In genomic region chr20:64080813-64081619, GRCh38 we compare ENCODE assay signal across 11 cellular contexts. TPM values are rescaled to one million over a fixed set of nuclear protein-coding genes. Genes with fewer than 3 reads are reported as not detected.
DNase-seq lines count a peak whose midpoint lies in the region; ATAC-seq and TF ChIP-seq lines count a peak whose summit lies in the region.
"Had no signal": no experiment of that assay in that cellular context is flagged by ENCODE, and none has a peak within 500 bp of the region (broad histone marks: within the 10 kb centered on the region; RNA-seq: fewer than 3 reads in every experiment).

No MANE protein-coding gene starts in this region.

- in situ Hi-C loops in G401 (cut with HindIII; ENCODE audit: low sequenced_read_pairs) = no loop called here

- WGBS in mesodermal cell (ENCODE audit: insufficient coverage in 2 of 2), 2 experiments = 86 to 92% methylated on average over 10 to 14 of the region's 17 CpGs

- H3K4me1 Mint-ChIP-seq in activated T-helper 17 cell treated with anti-CD3 and anti-CD28 coated beads, Interleukin-2, amount 50 U/mL, for 72 hours = no peaks in the 10 kb centered on the region

- H3K9me3 ChIP-seq in mesodermal cell (ENCODE audit: control insufficient read depth, low read length) = no peaks in the 10 kb centered on the region

- H3K4me1 ChIP-seq in mesodermal cell (ENCODE audit: control insufficient read depth, insufficient read depth, low read length, poor library complexity, severe bottlenecking) = peaks cover 11% of the 10 kb centered on the region

- no peak overlapping the region for H3K27ac Mint-ChIP-seq in activated T-helper 17 cell treated with anti-CD3 and anti-CD28 coated beads, Interleukin-2, amount 50 U/mL, for 72 hours

- no peak for TF ChIP-seq CTCF in 22Rv1 (IDR thresholded peaks at IDR 0.05)

- H3K4me3 ChIP-seq in mesodermal cell (ENCODE audit: extremely low read depth, insufficient read depth, low read length, poor library complexity, severe bottlenecking) = peak overlapping the region; percentile 47

- no peaks in the 10 kb centered on the region for H3K36me3 ChIP-seq in mesodermal cell (ENCODE audit: control insufficient read depth, insufficient read depth, low read length)

- H3K27ac ChIP-seq in 22Rv1 (peak overlapping the region; percentile 37; the same call in 1 of the 2 replicates), mesodermal cell (ENCODE audit: low read depth, low read length, severe bottlenecking) (no peak overlapping the region)

- H3K27me3 Mint-ChIP-seq in activated T-helper 17 cell treated with anti-CD3 and anti-CD28 coated beads, Interleukin-2, amount 50 U/mL, for 72 hours = peaks cover 3% of the 10 kb centered on the region

- DNase-seq in G401 (ENCODE audit: low spot score) (peak; percentile 38), NCI-H2171 (lab: John Stamatoyannopoulos, UW) (no peak), inferior parietal cortex (ENCODE audit: extremely low spot score) (no peak), AML-193 (lab: John Stamatoyannopoulos, UW) (no peak)
- DNase-seq: stimulated activated CD4-positive, alpha-beta T cell treated with anti-CD3 and anti-CD28 coated beads, Interleukin-12 subunit alpha, Interleukin-12 subunit beta, amount 100 ng/mL, for 4 hours had no signal

- no peak for ATAC-seq in activated T-helper 17 cell treated with anti-CD3 and anti-CD28 coated beads, Interleukin-2, amount 50 U/mL, for 72 hours (replicated peaks)
- no peak for ATAC-seq in GM21367 (IDR thresholded peaks at IDR 0.05; ENCODE audit: unreplicated experiment)

- no peaks in the 10 kb centered on the region for H3K9me3 Mint-ChIP-seq in activated T-helper 17 cell treated with anti-CD3 and anti-CD28 coated beads, Interleukin-2, amount 50 U/mL, for 72 hours

- peak overlapping the region; percentile 71 for H3K4me3 Mint-ChIP-seq in activated T-helper 17 cell treated with anti-CD3 and anti-CD28 coated beads, Interleukin-2, amount 50 U/mL, for 72 hours

- peaks cover 7% of the 10 kb centered on the region for H3K36me3 Mint-ChIP-seq in activated T-helper 17 cell treated with anti-CD3 and anti-CD28 coated beads, Interleukin-2, amount 50 U/mL, for 72 hours (ENCODE audit: low read depth)

RNA-seq across cellular contexts. Expression of gene OPRL1, which starts 1.1 kb away (rescaled TPM):
- 4.2 and 5.0 TPM in 2 replicates for total RNA-seq in G401 (2014; rRNA removed; shearing (Covaris generic))
- total RNA-seq in activated T-helper 17 cell treated with anti-CD3 and anti-CD28 coated beads, Interleukin-2, amount 50 U/mL, for 72 hours = under 1 TPM; 0.48 to 0.56 TPM
- 4.6 TPM for polyA plus RNA-seq in mesodermal cell (2013, experiment 1 of 2)
- polyA plus RNA-seq in mesodermal cell (2013, experiment 2 of 2) = 3.4 TPM

RNA-seq across cellular contexts. Expression of gene RGS19, which starts 1.7 kb away (rescaled TPM):
- 32.9 and 33.4 TPM in 2 replicates for total RNA-seq in G401 (2014; rRNA removed; shearing (Covaris generic))
- total RNA-seq in activated T-helper 17 cell treated with anti-CD3 and anti-CD28 coated beads, Interleukin-2, amount 50 U/mL, for 72 hours = 10 to 100 TPM; 38.6 to 49.4 TPM
- 12.9 TPM for polyA plus RNA-seq in mesodermal cell (2013, experiment 1 of 2)
- 12.2 TPM for polyA plus RNA-seq in mesodermal cell (2013, experiment 2 of 2)

RNA-seq across cellular contexts. Expression of gene LKAAEAR1, which starts 3.2 kb away (rescaled TPM):
- total RNA-seq in G401 (2014; rRNA removed; shearing (Covaris generic)) = not detected in 2 replicates
- total RNA-seq in activated T-helper 17 cell treated with anti-CD3 and anti-CD28 coated beads, Interleukin-2, amount 50 U/mL, for 72 hours = under 1 TPM in 1 of 2 donors, not detected in 1; 0.71 TPM
- polyA plus RNA-seq in mesodermal cell (2013, experiment 1 of 2) = not detected
- polyA plus RNA-seq in mesodermal cell (2013, experiment 2 of 2) = not detected
- total RNA-seq: Daoy had no signal

RNA-seq across cellular contexts. Expression of gene TCEA2, which starts 18.0 kb away (rescaled TPM):
- total RNA-seq in G401 (2014; rRNA removed; shearing (Covaris generic)) = 29.2 and 44.0 TPM in 2 replicates
- total RNA-seq in activated T-helper 17 cell treated with anti-CD3 and anti-CD28 coated beads, Interleukin-2, amount 50 U/mL, for 72 hours = 10 to 100 TPM; 52.0 to 79.9 TPM
- 83.7 TPM for polyA plus RNA-seq in mesodermal cell (2013, experiment 1 of 2)
- 77.5 TPM for polyA plus RNA-seq in mesodermal cell (2013, experiment 2 of 2)

RNA-seq across cellular contexts. Expression of gene NPBWR2, which starts 26.3 kb away (rescaled TPM):
- total RNA-seq in G401 (2014; rRNA removed; shearing (Covaris generic)) = not detected in 2 replicates
- not detected for total RNA-seq in activated T-helper 17 cell treated with anti-CD3 and anti-CD28 coated beads, Interleukin-2, amount 50 U/mL, for 72 hours
- polyA plus RNA-seq in mesodermal cell (2013, experiment 1 of 2) = not detected
- not detected for polyA plus RNA-seq in mesodermal cell (2013, experiment 2 of 2)
- total RNA-seq: Daoy, temporal lobe had no signal
